1 cellular context compared by ENCODE assay signal in the genomic region with DNA sequence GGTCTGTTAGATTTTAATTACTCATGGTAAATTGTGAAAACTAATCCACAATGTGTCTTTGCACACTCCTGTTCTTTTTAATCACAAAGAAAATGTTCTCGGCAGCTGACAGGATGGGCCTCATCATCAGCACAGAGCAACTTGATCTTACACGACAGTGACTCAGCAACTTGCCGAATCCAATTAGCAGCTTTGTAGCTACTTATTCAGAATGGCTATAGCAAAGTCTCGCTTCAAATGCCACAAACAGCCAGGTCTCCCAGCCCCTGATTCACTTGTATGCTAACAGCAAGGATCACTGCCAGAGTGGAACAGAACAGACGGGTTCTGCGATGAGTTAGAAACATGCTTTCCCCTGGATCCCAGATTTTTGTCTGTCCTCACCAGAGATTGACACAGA.
TF ChIP-seq lines count a peak whose summit lies in the region.

No MANE protein-coding gene starts in this region.

TF ChIP-seq in GM23338, 12 proteins besides CTCF, POLR2A, EP300 and RAD21 (continued from another document):
- TF ChIP-seq, protein P1, sequence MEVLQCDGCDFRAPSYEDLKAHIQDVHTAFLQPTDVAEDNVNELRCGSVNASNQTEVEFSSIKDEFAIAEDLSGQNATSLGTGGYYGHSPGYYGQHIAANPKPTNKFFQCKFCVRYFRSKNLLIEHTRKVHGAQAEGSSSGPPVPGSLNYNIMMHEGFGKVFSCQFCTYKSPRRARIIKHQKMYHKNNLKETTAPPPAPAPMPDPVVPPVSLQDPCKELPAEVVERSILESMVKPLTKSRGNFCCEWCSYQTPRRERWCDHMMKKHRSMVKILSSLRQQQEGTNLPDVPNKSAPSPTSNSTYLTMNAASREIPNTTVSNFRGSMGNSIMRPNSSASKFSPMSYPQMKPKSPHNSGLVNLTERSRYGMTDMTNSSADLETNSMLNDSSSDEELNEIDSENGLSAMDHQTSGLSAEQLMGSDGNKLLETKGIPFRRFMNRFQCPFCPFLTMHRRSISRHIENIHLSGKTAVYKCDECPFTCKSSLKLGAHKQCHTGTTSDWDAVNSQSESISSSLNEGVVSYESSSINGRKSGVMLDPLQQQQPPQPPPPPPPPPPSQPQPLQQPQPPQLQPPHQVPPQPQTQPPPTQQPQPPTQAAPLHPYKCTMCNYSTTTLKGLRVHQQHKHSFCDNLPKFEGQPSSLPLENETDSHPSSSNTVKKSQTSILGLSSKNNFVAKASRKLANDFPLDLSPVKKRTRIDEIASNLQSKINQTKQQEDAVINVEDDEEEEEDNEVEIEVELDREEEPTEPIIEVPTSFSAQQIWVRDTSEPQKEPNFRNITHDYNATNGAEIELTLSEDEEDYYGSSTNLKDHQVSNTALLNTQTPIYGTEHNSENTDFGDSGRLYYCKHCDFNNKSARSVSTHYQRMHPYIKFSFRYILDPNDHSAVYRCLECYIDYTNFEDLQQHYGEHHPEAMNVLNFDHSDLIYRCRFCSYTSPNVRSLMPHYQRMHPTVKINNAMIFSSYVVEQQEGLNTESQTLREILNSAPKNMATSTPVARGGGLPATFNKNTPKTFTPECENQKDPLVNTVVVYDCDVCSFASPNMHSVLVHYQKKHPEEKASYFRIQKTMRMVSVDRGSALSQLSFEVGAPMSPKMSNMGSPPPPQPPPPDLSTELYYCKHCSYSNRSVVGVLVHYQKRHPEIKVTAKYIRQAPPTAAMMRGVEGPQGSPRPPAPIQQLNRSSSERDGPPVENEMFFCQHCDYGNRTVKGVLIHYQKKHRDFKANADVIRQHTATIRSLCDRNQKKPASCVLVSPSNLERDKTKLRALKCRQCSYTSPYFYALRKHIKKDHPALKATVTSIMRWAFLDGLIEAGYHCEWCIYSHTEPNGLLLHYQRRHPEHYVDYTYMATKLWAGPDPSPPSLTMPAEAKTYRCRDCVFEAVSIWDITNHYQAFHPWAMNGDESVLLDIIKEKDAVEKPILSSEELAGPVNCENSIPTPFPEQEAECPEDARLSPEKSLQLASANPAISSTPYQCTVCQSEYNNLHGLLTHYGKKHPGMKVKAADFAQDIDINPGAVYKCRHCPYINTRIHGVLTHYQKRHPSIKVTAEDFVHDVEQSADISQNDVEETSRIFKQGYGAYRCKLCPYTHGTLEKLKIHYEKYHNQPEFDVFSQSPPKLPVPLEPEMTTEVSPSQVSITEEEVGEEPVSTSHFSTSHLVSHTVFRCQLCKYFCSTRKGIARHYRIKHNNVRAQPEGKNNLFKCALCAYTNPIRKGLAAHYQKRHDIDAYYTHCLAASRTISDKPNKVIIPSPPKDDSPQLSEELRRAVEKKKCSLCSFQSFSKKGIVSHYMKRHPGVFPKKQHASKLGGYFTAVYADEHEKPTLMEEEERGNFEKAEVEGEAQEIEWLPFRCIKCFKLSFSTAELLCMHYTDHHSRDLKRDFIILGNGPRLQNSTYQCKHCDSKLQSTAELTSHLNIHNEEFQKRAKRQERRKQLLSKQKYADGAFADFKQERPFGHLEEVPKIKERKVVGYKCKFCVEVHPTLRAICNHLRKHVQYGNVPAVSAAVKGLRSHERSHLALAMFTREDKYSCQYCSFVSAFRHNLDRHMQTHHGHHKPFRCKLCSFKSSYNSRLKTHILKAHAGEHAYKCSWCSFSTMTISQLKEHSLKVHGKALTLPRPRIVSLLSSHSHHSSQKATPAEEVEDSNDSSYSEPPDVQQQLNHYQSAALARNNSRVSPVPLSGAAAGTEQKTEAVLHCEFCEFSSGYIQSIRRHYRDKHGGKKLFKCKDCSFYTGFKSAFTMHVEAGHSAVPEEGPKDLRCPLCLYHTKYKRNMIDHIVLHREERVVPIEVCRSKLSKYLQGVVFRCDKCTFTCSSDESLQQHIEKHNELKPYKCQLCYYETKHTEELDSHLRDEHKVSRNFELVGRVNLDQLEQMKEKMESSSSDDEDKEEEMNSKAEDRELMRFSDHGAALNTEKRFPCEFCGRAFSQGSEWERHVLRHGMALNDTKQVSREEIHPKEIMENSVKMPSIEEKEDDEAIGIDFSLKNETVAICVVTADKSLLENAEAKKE (CRISPR knock-in tag; IDR thresholded peaks at IDR 0.05): no peak
- TF ChIP-seq JUNB (IDR thresholded peaks at IDR 0.05; ENCODE audit: unreplicated experiment) (no peak), ZNF331 (CRISPR knock-in tag; IDR thresholded peaks at IDR 0.05; ENCODE audit: low read depth) (no peak), ZNF114 (CRISPR knock-in tag; IDR thresholded peaks at IDR 0.05) (no peak), CREB1 (CRISPR knock-in tag; IDR thresholded peaks at IDR 0.05; ENCODE audit: low read depth) (no peak)
- TF ChIP-seq, protein P2, sequence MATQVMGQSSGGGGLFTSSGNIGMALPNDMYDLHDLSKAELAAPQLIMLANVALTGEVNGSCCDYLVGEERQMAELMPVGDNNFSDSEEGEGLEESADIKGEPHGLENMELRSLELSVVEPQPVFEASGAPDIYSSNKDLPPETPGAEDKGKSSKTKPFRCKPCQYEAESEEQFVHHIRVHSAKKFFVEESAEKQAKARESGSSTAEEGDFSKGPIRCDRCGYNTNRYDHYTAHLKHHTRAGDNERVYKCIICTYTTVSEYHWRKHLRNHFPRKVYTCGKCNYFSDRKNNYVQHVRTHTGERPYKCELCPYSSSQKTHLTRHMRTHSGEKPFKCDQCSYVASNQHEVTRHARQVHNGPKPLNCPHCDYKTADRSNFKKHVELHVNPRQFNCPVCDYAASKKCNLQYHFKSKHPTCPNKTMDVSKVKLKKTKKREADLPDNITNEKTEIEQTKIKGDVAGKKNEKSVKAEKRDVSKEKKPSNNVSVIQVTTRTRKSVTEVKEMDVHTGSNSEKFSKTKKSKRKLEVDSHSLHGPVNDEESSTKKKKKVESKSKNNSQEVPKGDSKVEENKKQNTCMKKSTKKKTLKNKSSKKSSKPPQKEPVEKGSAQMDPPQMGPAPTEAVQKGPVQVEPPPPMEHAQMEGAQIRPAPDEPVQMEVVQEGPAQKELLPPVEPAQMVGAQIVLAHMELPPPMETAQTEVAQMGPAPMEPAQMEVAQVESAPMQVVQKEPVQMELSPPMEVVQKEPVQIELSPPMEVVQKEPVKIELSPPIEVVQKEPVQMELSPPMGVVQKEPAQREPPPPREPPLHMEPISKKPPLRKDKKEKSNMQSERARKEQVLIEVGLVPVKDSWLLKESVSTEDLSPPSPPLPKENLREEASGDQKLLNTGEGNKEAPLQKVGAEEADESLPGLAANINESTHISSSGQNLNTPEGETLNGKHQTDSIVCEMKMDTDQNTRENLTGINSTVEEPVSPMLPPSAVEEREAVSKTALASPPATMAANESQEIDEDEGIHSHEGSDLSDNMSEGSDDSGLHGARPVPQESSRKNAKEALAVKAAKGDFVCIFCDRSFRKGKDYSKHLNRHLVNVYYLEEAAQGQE (IDR thresholded peaks at IDR 0.05; ENCODE audit: unreplicated experiment): no peak
